ENCODE assay signal across 9 cellular contexts in genomic region chr7:77727527-77727926, GRCh38. TPM values are rescaled to one million over a fixed set of nuclear protein-coding genes. Genes with fewer than 3 reads are reported as not detected.
DNase-seq lines count a peak whose midpoint lies in the region; ATAC-seq and TF ChIP-seq lines count a peak whose summit lies in the region.
"Had no signal": no experiment of that assay in that cellular context is flagged by ENCODE, and none has a peak within 500 bp of the region (broad histone marks: within the 10 kb centered on the region; RNA-seq: fewer than 3 reads in every experiment).

No MANE protein-coding gene starts in this region.

- peaks cover 2% of the 10 kb centered on the region for H3K36me3 Mint-ChIP-seq in neural progenitor cell

- H4K20me1 ChIP-seq in neural progenitor cell (ENCODE audit: low read depth): peaks cover 36% of the 10 kb centered on the region

- peaks cover 22% of the 10 kb centered on the region for H3F3A ChIP-seq in neural progenitor cell (ENCODE audit: low read depth)

- H3K4me1 ChIP-seq in neural progenitor cell: peaks cover 23% of the 10 kb centered on the region

- peak overlapping the region; percentile 64 for H3K27ac Mint-ChIP-seq in neural progenitor cell

- H3K27me3 Mint-ChIP-seq in neural progenitor cell (ENCODE audit: insufficient read depth, low read depth): no peaks in the 10 kb centered on the region

- H3K36me3 ChIP-seq in neural progenitor cell: no peaks in the 10 kb centered on the region

- peak overlapping the region; percentile 37 for H3K4me2 ChIP-seq in neural progenitor cell

- H2AFZ ChIP-seq in neural progenitor cell (replicated peaks): no peak overlapping the region

- TF ChIP-seq CTCF in LNCaP clone FGC (IDR thresholded peaks at IDR 0.05; ENCODE audit: control insufficient read depth, extremely low read depth, insufficient read depth): no peak
- TF ChIP-seq CTCF in neural progenitor cell (IDR thresholded peaks at IDR 0.05): no peak

- no peak overlapping the region for H3K4me3 Mint-ChIP-seq in neural progenitor cell

- peak overlapping the region; percentile 74 for H3K27ac ChIP-seq in neural progenitor cell
- H3K27ac ChIP-seq: 22Rv1 had no signal

- H3K9me3 ChIP-seq in neural progenitor cell (ENCODE audit: low read depth): no peaks in the 10 kb centered on the region

- ATAC-seq in GM21737 (IDR thresholded peaks at IDR 0.05; ENCODE audit: unreplicated experiment): no peak
- no peak for ATAC-seq in HG03571 (IDR thresholded peaks at IDR 0.05; ENCODE audit: unreplicated experiment)
- ATAC-seq in HG03175 (IDR thresholded peaks at IDR 0.05; ENCODE audit: unreplicated experiment): no peak

- H3K9ac ChIP-seq in neural progenitor cell: no peak overlapping the region

- H3K27me3 ChIP-seq in neural progenitor cell: no peaks in the 10 kb centered on the region

- H3K4me1 Mint-ChIP-seq in neural progenitor cell: peaks cover 26% of the 10 kb centered on the region

- DNase-seq in DMS 273 (lab: John Stamatoyannopoulos, UW; ENCODE audit: unreplicated experiment) (peak; percentile 64), DMS 273 treated with DMSO at 0.1 percent for 48 hours (lab: John Stamatoyannopoulos, UW) (no peak), LNCaP clone FGC (ENCODE audit: low read depth) (no peak), dermis blood vessel endothelial cell (peak; percentile 5), neural progenitor cell (ENCODE audit: low spot score) (no peak)

- peak overlapping the region; percentile 10; the same call in 1 of the 2 replicates for H3K4me3 ChIP-seq in LNCaP clone FGC (ENCODE audit: low read depth, low read length)
- H3K4me3 ChIP-seq in neural progenitor cell: no peak overlapping the region

- H3K79me2 ChIP-seq in neural progenitor cell (ENCODE audit: low read depth): peaks cover 100% of the 10 kb centered on the region

- no peaks in the 10 kb centered on the region for H3K9me3 Mint-ChIP-seq in neural progenitor cell

RNA-seq across cellular contexts. Expression of gene RSBN1L, which starts 31.3 kb away (rescaled TPM):
- 22.0 and 24.7 TPM in 2 replicates for total RNA-seq in dermis blood vessel endothelial cell
- total RNA-seq in neural progenitor cell (ENCODE audit: low replicate concordance): 18.4 and 25.0 TPM in 2 replicates

Comparison
In these comparisons a context has a peak if more than half of its experiments do, and no peak if none do; other contexts are left out.
1. DNase-seq: peak in DMS 273 (single experiment) and dermis blood vessel endothelial cell (single experiment); none in DMS 273 treated with DMSO at 0.1 percent for 48 hours (single experiment), LNCaP clone FGC (single experiment) and neural progenitor cell (single experiment).